ENCODE assay signal across 18 cellular contexts in the genomic region with DNA sequence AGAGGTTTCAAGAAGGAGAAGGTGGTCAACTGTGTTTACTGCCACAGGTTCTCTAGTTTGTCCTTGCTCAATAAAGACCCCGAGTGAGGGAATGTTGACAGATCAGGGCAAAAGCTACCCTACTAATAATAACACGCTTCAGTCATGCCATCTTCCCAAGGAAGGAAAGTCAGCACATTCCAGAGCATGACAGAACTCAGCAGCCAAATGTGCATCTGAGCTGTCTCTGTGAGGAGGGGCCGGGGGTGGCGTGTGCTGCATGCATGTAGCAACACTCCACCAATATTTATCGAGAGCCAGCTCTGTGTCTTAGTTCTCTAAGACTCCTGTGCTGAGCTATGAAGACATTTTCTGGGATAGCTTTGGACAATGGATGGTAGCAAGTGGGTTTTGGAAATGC.
"Had no signal": no experiment of that assay in that cellular context is flagged by ENCODE, and none has a peak within 500 bp of the region (broad histone marks: within the 10 kb centered on the region; RNA-seq: fewer than 3 reads in every experiment).

No MANE protein-coding gene starts in this region.

- H3K36me3 ChIP-seq: upper lobe of left lung had no signal

- H3K4me3 ChIP-seq: smooth muscle cell, testis, upper lobe of left lung had no signal

- DNase-seq: activated CD4-positive, alpha-beta T cell treated with anti-CD3 and anti-CD28 coated beads for 48 hours; activated CD8-positive, alpha-beta memory T cell treated with anti-CD3 and anti-CD28 coated beads, Interleukin-2, amount 50 U/mL, for 4 hours; activated CD8-positive, alpha-beta T cell treated with anti-CD3 and anti-CD28 coated beads, Interleukin-2, amount 10 ng/mL, durations not matched to agents 7 days and 5 days; activated gamma-delta T cell; activated T-cell treated with anti-CD3 and anti-CD28 coated beads, Interleukin-2, amount 50 U/mL, for 48 hours; caudate nucleus; foreskin melanocyte; head of caudate nucleus; naive thymus-derived CD4-positive, alpha-beta T cell; posterior cingulate gyrus; SW 1271; testis; upper lobe of left lung had no signal

- H3K27me3 ChIP-seq: testis, upper lobe of left lung had no signal

- FAIRE-seq: colon, TTC549 had no signal

- H3K4me2 ChIP-seq: smooth muscle cell had no signal

- H3K4me1 ChIP-seq: testis, upper lobe of left lung had no signal

- H3K9me3 ChIP-seq: testis, upper lobe of left lung had no signal

- H3K27ac ChIP-seq: testis, upper lobe of left lung had no signal

- ATAC-seq: activated CD8-positive, alpha-beta T cell treated with anti-CD3 and anti-CD28 coated beads, Interleukin-2, amount 10 ng/mL, durations not matched to agents 7 days and 5 days; activated naive CD4-positive, alpha-beta T cell treated with anti-CD3 and anti-CD28 coated beads, Interleukin-2, amount 50 U/mL, for 72 hours; naive thymus-derived CD4-positive, alpha-beta T cell; WTC11 had no signal
